In genomic region chr12:110583137-110584059, GRCh38 we compare ENCODE assay signal across 8 cellular contexts. TPM values are rescaled to one million over a fixed set of nuclear protein-coding genes. Genes with fewer than 3 reads are reported as not detected.
DNase-seq lines count a peak whose midpoint lies in the region; ATAC-seq and TF ChIP-seq lines count a peak whose summit lies in the region.

TSS of gene PPTC7 (minus strand) at chr12:110583318. CDS start at chr12:110583031, 287 bp downstream.

- peak within 1 kb of the TSS; percentile 93 to 97 (median 96) for H3K4me3 Mint-ChIP-seq in CD8-positive, alpha-beta memory T cell

- H3K4me1 ChIP-seq in CD8-positive, alpha-beta memory T cell (ENCODE audit: insufficient read depth, low read length) = peaks cover 62% of the 10 kb centered on the region
- peaks cover 11 to 27% of the 10 kb centered on the region in 2 donors for H3K4me1 ChIP-seq in lung (ENCODE audit: control insufficient read depth in 2 of 2, insufficient read depth in 2 of 2, low read length in 2 of 2)

- H3K4me3 ChIP-seq in CD8-positive, alpha-beta memory T cell (ENCODE audit: low read length) = peak within 1 kb of the TSS; percentile 83
- peak within 1 kb of the TSS; percentile 95 for H3K4me3 ChIP-seq in lung

- CTCF ChIA-PET in CD8-positive, alpha-beta memory T cell (lab: Charles Lee) = no interaction called here

- ATAC-seq in GM19468 (IDR thresholded peaks at IDR 0.05; ENCODE audit: extremely low read depth, unreplicated experiment) (peak; percentile 46), lung (ENCODE audit: insufficient read depth, low FRiP score) (peak; percentile 93)

- peaks cover 0 to 15% (median 0%) of the 10 kb centered on the region in 3 donors for H3K36me3 Mint-ChIP-seq in CD8-positive, alpha-beta memory T cell

- peaks cover 56 to 64% (median 63%) of the 10 kb centered on the region in 3 donors for H3K4me1 Mint-ChIP-seq in CD8-positive, alpha-beta memory T cell

- 3 to 6% methylated on average over 41 to 52 of the region's 52 CpGs for WGBS in lung, 2 donors

- DNase-seq in CD8-positive, alpha-beta memory T cell = peak; percentile 91 to 98 (median 96)
- DNase-seq in HT-29 (ENCODE audit: low spot score) = peak; percentile 93
- peak; percentile 91 for DNase-seq in NK-92 treated with Interleukin-12 subunit alpha and Interleukin-12 subunit beta, amount 100 ng/mL, for 24 hours (lab: John Stamatoyannopoulos, UW)
- peak; percentile 97 for DNase-seq in activated CD8-positive, alpha-beta memory T cell treated with anti-CD3 and anti-CD28 coated beads for 24 hours
- DNase-seq in effector CD4-positive, alpha-beta T cell = peak; percentile 96
- peak; percentile 97 for DNase-seq in lung (ENCODE audit: low spot score)
- peak; percentile 94 to 98 (median 96) for DNase-seq in stimulated activated CD4-positive, alpha-beta T cell treated with anti-CD3 and anti-CD28 coated beads, TNF-alpha, amount 100 ng/mL, for 24 hours (ENCODE audit: low read depth in 3 of 3)

- H3K27me3 ChIP-seq in CD8-positive, alpha-beta memory T cell (ENCODE audit: insufficient read depth, low read length, poor library complexity, severe bottlenecking) = no peaks in the 10 kb centered on the region
- H3K27me3 ChIP-seq in lung (ENCODE audit: control insufficient read depth, insufficient read depth) = no peaks in the 10 kb centered on the region

- TF ChIP-seq CTCF in lung (IDR thresholded peaks at IDR 0.05; ENCODE audit: control extremely low read depth, extremely low read depth) = no peak

- no peaks in the 10 kb centered on the region for H3K9me3 ChIP-seq in CD8-positive, alpha-beta memory T cell (ENCODE audit: low read length)
- H3K9me3 ChIP-seq in lung (ENCODE audit: control insufficient read depth in 2 of 2, insufficient read depth in 1 of 2, low read length in 1 of 2) = no peaks in the 10 kb centered on the region

- H3K36me3 ChIP-seq in CD8-positive, alpha-beta memory T cell (ENCODE audit: insufficient read depth, low read length) = no peaks in the 10 kb centered on the region
- no peaks in the 10 kb centered on the region for H3K36me3 ChIP-seq in lung (ENCODE audit: control insufficient read depth in 2 of 2, insufficient read depth in 2 of 2, low read length in 2 of 2)

- no peaks in the 10 kb centered on the region for H3K27me3 Mint-ChIP-seq in CD8-positive, alpha-beta memory T cell

- peak within 1 kb of the TSS; percentile 71 for H3K27ac ChIP-seq in CD8-positive, alpha-beta memory T cell (ENCODE audit: low read depth, low read length)
- peak within 1 kb of the TSS; percentile 95 to 99 for H3K27ac ChIP-seq in lung (ENCODE audit: low read depth in 1 of 2, low read length in 1 of 2)

- POLR2A ChIA-PET in CD8-positive, alpha-beta memory T cell (lab: Charles Lee) = no interaction called here

- H3K9me3 Mint-ChIP-seq in CD8-positive, alpha-beta memory T cell = no peaks in the 10 kb centered on the region

- peak within 1 kb of the TSS; percentile 87 to 99 (median 95) for H3K27ac Mint-ChIP-seq in CD8-positive, alpha-beta memory T cell

RNA-seq across cellular contexts. Expression of gene PPTC7, which starts in this region (rescaled TPM):
- 10 to 100 TPM; 52.0 TPM for total RNA-seq in CD8-positive, alpha-beta memory T cell
- 11.7 TPM for polyA plus RNA-seq in CD8-positive, alpha-beta memory T cell
- 3.7 and 6.1 TPM in 2 replicates for total RNA-seq in HT-29 (2014; rRNA removed; shearing (Covaris generic))
- 10 to 100 TPM; 23.3 to 23.4 TPM for total RNA-seq in lung
- polyA plus RNA-seq in lung = 10 to 100 TPM in 1 of 2 donors, 1 to 10 TPM in 1; 7.1 to 15.3 TPM

Comparison
In these comparisons a context has a peak if more than half of its experiments do, and no peak if none do; other contexts are left out.
1. Peak in every context shown above with its lines: DNase-seq, ATAC-seq, H3K4me3 ChIP-seq and H3K27ac ChIP-seq.